Comparison of ENCODE assay signal across 23 cellular contexts in the genomic region with DNA sequence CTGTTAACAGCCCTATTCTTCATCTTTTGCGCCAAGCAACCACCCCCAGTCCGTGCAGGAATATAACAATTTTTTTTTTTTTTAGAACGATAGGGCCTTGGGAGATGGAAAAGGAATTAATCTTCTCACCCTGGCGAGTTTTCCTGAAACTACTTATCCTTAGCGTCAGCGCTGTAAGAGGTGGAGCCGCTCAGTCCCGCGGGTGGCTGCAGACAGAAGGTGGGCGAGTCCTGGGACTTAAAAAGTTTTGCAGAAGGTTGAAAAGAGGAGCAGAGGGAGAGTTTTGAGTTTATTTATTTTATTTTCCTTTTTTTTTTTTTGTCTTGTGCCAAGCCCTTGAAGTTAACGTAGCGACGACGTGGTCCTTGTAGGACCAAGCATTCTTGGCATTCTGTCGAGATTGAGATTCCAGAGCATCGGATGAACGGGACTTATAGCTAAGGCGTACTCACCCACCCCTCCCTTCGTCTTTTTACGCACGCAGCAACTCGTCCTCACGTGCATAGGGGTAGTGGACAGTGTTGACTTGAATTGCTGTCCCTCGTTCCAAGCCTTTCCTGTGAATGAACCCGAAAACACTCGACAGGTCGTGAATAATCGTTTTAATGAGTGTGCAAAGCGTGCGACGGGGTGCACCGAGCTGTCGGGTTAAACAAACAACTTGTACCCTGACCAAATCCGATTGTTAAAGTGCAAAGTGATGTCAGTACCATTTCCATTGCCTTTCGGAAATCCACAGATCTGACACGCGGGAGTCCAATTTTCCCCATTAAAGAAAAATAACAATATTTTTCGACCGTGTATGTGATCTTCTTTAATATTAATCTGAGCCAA. TPM values are rescaled to one million over a fixed set of nuclear protein-coding genes. Genes with fewer than 3 reads are reported as not detected.
A peak's percentile ranks its signal among the peaks of the same experiment; 100 is the strongest.
DNase-seq lines count a peak whose midpoint lies in the region; ATAC-seq, FAIRE-seq and TF ChIP-seq lines count a peak whose summit lies in the region.
"Had no signal": no experiment of that assay in that cellular context is flagged by ENCODE, and none has a peak within 500 bp of the region (broad histone marks: within the 10 kb centered on the region; RNA-seq: fewer than 3 reads in every experiment).

No MANE protein-coding gene starts in this region.

- no peak overlapping the region for H2BK5ac ChIP-seq in trophoblast cell (ENCODE audit: low read depth, low read length, poor library complexity)

- H4K20me1 ChIP-seq in neural progenitor cell (ENCODE audit: low read depth): peaks cover 24% of the 10 kb centered on the region

- H3K4me3 Mint-ChIP-seq in neural progenitor cell: peak overlapping the region; percentile 61
- no peak overlapping the region for H3K4me3 Mint-ChIP-seq in CD8-positive, alpha-beta memory T cell
- H3K4me3 Mint-ChIP-seq: activated CD8-positive, alpha-beta T cell treated with anti-CD3 and anti-CD28 coated beads for 36 hours; CD4-positive, alpha-beta memory T cell; central memory CD8-positive, alpha-beta T cell; stimulated activated effector memory CD8-positive, alpha-beta T cell treated with anti-CD3 and anti-CD28 coated beads, Interleukin-12 subunit alpha, Interleukin-12 subunit beta, amount 100 ng/mL, for 72 hours; T-helper 2 cell treated with Interferon-gamma antibody and Interleukin-4, amounts not matched to agents 5 μg/mL and 100 μg/mL, for 36 hours had no signal

- no peak for TF ChIP-seq POLR2A in GM12891 (IDR thresholded peaks at IDR 0.05; ENCODE audit: low read depth, low read length)

- no peak overlapping the region for H2BK12ac ChIP-seq in trophoblast cell (ENCODE audit: low read length)

- H3K18ac ChIP-seq in trophoblast cell (ENCODE audit: low read length): no peak overlapping the region

- no peak overlapping the region for H2AK5ac ChIP-seq in trophoblast cell (ENCODE audit: low read length)

- no peak overlapping the region for H3K27ac ChIP-seq in HUES6 (ENCODE audit: low read depth, low read length)
- peak overlapping the region; percentile 88 for H3K27ac ChIP-seq in cingulate gyrus (ENCODE audit: low read depth, low read length)
- H3K27ac ChIP-seq in neural progenitor cell: no peak overlapping the region
- H3K27ac ChIP-seq in CD8-positive, alpha-beta memory T cell (ENCODE audit: low read depth, low read length): no peak overlapping the region
- H3K27ac ChIP-seq in trophoblast cell (ENCODE audit: low read depth, low read length): no peak overlapping the region
- H3K27ac ChIP-seq: gastroesophageal sphincter, parathyroid adenoma, SK-N-MC, thoracic aorta had no signal

- H2AFZ ChIP-seq in neural progenitor cell (replicated peaks) (no peak overlapping the region), trophoblast cell (ENCODE audit: insufficient read depth, low read length, poor library complexity) (no peak overlapping the region)
- H2AFZ ChIP-seq: parathyroid adenoma had no signal

- no peak for TF ChIP-seq CTCF in neural progenitor cell (IDR thresholded peaks at IDR 0.05)

- no peak overlapping the region for H3K4ac ChIP-seq in trophoblast cell (ENCODE audit: low read depth, low read length)

- peak overlapping the region; percentile 24 for H3K4me2 ChIP-seq in neural progenitor cell
- no peak overlapping the region for H3K4me2 ChIP-seq in trophoblast cell (ENCODE audit: low read length)

- CTCF ChIA-PET in CD8-positive, alpha-beta memory T cell (lab: Charles Lee): no interaction called here

- WGBS in trophoblast cell (ENCODE audit: extremely low coverage, insufficient coverage, insufficient read length): no CpG with 5 or more reads among the region's 39 CpGs

- no peaks in the 10 kb centered on the region for H3K36me3 ChIP-seq in HUES6 (ENCODE audit: control insufficient read depth, insufficient read depth, low read length)
- no peaks in the 10 kb centered on the region for H3K36me3 ChIP-seq in neural progenitor cell
- H3K36me3 ChIP-seq in CD8-positive, alpha-beta memory T cell (ENCODE audit: insufficient read depth, low read length): no peaks in the 10 kb centered on the region
- no peaks in the 10 kb centered on the region for H3K36me3 ChIP-seq in trophoblast cell (ENCODE audit: control insufficient read depth in 1 of 2, insufficient read depth in 2 of 2, low read length in 2 of 2)
- H3K36me3 ChIP-seq: gastroesophageal sphincter, thoracic aorta had no signal

- H3K4me1 ChIP-seq in HUES6 (ENCODE audit: control insufficient read depth, insufficient read depth, low read length) (peaks cover 9% of the 10 kb centered on the region; the same call in 1 of the 2 replicates), neural progenitor cell (peaks cover 14% of the 10 kb centered on the region), trophoblast cell (ENCODE audit: control insufficient read depth in 1 of 2, insufficient read depth in 2 of 2, low read length in 2 of 2) (no peaks in the 10 kb centered on the region)
- H3K4me1 ChIP-seq in CD8-positive, alpha-beta memory T cell (ENCODE audit: insufficient read depth, low read length): no peaks in the 10 kb centered on the region
- H3K4me1 ChIP-seq: parathyroid adenoma had no signal

- H3K4me3 ChIP-seq in HUES6 (ENCODE audit: low read depth, low read length): peak overlapping the region; percentile 16; the same call in 1 of the 2 replicates
- peak overlapping the region; percentile 14 for H3K4me3 ChIP-seq in neural progenitor cell
- no peak overlapping the region for H3K4me3 ChIP-seq in CD8-positive, alpha-beta memory T cell (ENCODE audit: low read length)
- no peak overlapping the region for H3K4me3 ChIP-seq in trophoblast cell (ENCODE audit: low read depth, low read length)
- H3K4me3 ChIP-seq: gastroesophageal sphincter, SK-N-MC, thoracic aorta had no signal

- no peak overlapping the region for H3K14ac ChIP-seq in trophoblast cell (ENCODE audit: low read length)

- POLR2A ChIA-PET in CD8-positive, alpha-beta memory T cell (lab: Charles Lee): no interaction called here

- peaks cover 100% of the 10 kb centered on the region for H3K27me3 ChIP-seq in HUES6 (ENCODE audit: control insufficient read depth, insufficient read depth, low read length)
- peaks cover 100% of the 10 kb centered on the region for H3K27me3 ChIP-seq in neural progenitor cell
- peaks cover 5% of the 10 kb centered on the region for H3K27me3 ChIP-seq in CD8-positive, alpha-beta memory T cell (ENCODE audit: insufficient read depth, low read length, poor library complexity, severe bottlenecking)
- peaks cover 36% of the 10 kb centered on the region for H3K27me3 ChIP-seq in trophoblast cell (ENCODE audit: insufficient read depth, low read length)

- no peak overlapping the region for H4K8ac ChIP-seq in trophoblast cell (ENCODE audit: low read depth, low read length)

- no peaks in the 10 kb centered on the region for H3K9me3 ChIP-seq in HUES6 (ENCODE audit: control insufficient read depth, insufficient read depth, low read depth, low read length)
- no peaks in the 10 kb centered on the region for H3K9me3 ChIP-seq in neural progenitor cell (ENCODE audit: low read depth)
- H3K9me3 ChIP-seq in CD8-positive, alpha-beta memory T cell (ENCODE audit: low read length): no peaks in the 10 kb centered on the region
- H3K9me3 ChIP-seq in trophoblast cell (ENCODE audit: insufficient read depth, low read depth, low read length): no peaks in the 10 kb centered on the region
- H3K9me3 ChIP-seq: gastroesophageal sphincter, thoracic aorta had no signal

- H3F3A ChIP-seq in neural progenitor cell (ENCODE audit: low read depth): peaks cover 25% of the 10 kb centered on the region

- H3K79me2 ChIP-seq in neural progenitor cell (ENCODE audit: low read depth) (no peaks in the 10 kb centered on the region), trophoblast cell (ENCODE audit: control insufficient read depth, insufficient read depth, low read length, poor library complexity) (no peaks in the 10 kb centered on the region)
- H3K79me2 ChIP-seq: parathyroid adenoma had no signal

- no peaks in the 10 kb centered on the region for H3K79me1 ChIP-seq in trophoblast cell (ENCODE audit: low read length)

- no peak overlapping the region for H4K91ac ChIP-seq in trophoblast cell (ENCODE audit: low read depth, low read length)

- peaks cover 80% of the 10 kb centered on the region for H3K27me3 Mint-ChIP-seq in neural progenitor cell (ENCODE audit: insufficient read depth, low read depth)
- H3K27me3 Mint-ChIP-seq in CD8-positive, alpha-beta memory T cell: peaks cover 12 to 32% of the 10 kb centered on the region in 2 donors

- H3K9me3 Mint-ChIP-seq in neural progenitor cell: no peaks in the 10 kb centered on the region
- H3K9me3 Mint-ChIP-seq in CD8-positive, alpha-beta memory T cell: peaks cover 17 to 56% (median 37%) of the 10 kb centered on the region in 5 donors
- H3K9me3 Mint-ChIP-seq: T-helper 2 cell treated with Interferon-gamma antibody and Interleukin-4, amounts not matched to agents 5 μg/mL and 100 μg/mL, for 36 hours had no signal

- no peak overlapping the region for H3K23ac ChIP-seq in trophoblast cell (ENCODE audit: low read length)

- H4K12ac ChIP-seq in trophoblast cell (ENCODE audit: low read depth, low read length): no peak overlapping the region

- peak; percentile 28 for FAIRE-seq in GM12891 (lab: Jason Lieb, UNC)

- H3K36me3 Mint-ChIP-seq in neural progenitor cell: no peaks in the 10 kb centered on the region
- H3K36me3 Mint-ChIP-seq in CD8-positive, alpha-beta memory T cell: no peaks in the 10 kb centered on the region

- H2BK120ac ChIP-seq in trophoblast cell (ENCODE audit: insufficient read depth, low read length, poor library complexity): no peak overlapping the region

- H3K4me1 Mint-ChIP-seq in neural progenitor cell: peaks cover 46% of the 10 kb centered on the region
- H3K4me1 Mint-ChIP-seq in CD8-positive, alpha-beta memory T cell: no peaks in the 10 kb centered on the region
- H3K4me1 Mint-ChIP-seq: CD4-positive, alpha-beta memory T cell; central memory CD8-positive, alpha-beta T cell; stimulated activated effector memory CD8-positive, alpha-beta T cell treated with anti-CD3 and anti-CD28 coated beads, Interleukin-12 subunit alpha, Interleukin-12 subunit beta, amount 100 ng/mL, for 72 hours had no signal

- H3K9ac ChIP-seq in HUES6 (ENCODE audit: low read length) (no peak overlapping the region), neural progenitor cell (no peak overlapping the region), trophoblast cell (ENCODE audit: low read length) (no peak overlapping the region)
- H3K9ac ChIP-seq: parathyroid adenoma had no signal

- H3K27ac Mint-ChIP-seq in neural progenitor cell: no peak overlapping the region
- H3K27ac Mint-ChIP-seq in CD8-positive, alpha-beta memory T cell: no peak overlapping the region
- H3K27ac Mint-ChIP-seq: activated CD8-positive, alpha-beta T cell treated with anti-CD3 and anti-CD28 coated beads for 36 hours; CD4-positive, alpha-beta memory T cell; stimulated activated effector memory CD8-positive, alpha-beta T cell treated with anti-CD3 and anti-CD28 coated beads, Interleukin-12 subunit alpha, Interleukin-12 subunit beta, amount 100 ng/mL, for 72 hours; T-helper 2 cell treated with Interferon-gamma antibody and Interleukin-4, amounts not matched to agents 5 μg/mL and 100 μg/mL, for 36 hours had no signal

- DNase-seq in GM12891 (ENCODE audit: insufficient read length, low spot score) (no peak), neural progenitor cell (ENCODE audit: low spot score) (peak; percentile 79), trophoblast cell (no peak)
- no peak for DNase-seq in CD8-positive, alpha-beta memory T cell
- DNase-seq: activated CD8-positive, alpha-beta T cell treated with anti-CD3 and anti-CD28 coated beads for 36 hours; activated gamma-delta T cell treated with Interleukin-2 at 50 U/mL for 16 hours; CD4-positive, alpha-beta memory T cell; DMS79 treated with DMSO at 0.1 percent for 48 hours; mesenchymal stem cell; naive B cell; NCI-H226 had no signal

- ATAC-seq in GM18870 (IDR thresholded peaks at IDR 0.05; ENCODE audit: unreplicated experiment): no peak
- ATAC-seq: activated CD8-positive, alpha-beta T cell treated with anti-CD3 and anti-CD28 coated beads for 36 hours; esophagus mucosa; gastroesophageal sphincter; HCT116; stimulated activated effector memory CD8-positive, alpha-beta T cell treated with anti-CD3 and anti-CD28 coated beads, Interleukin-12 subunit alpha, Interleukin-12 subunit beta, amount 100 ng/mL, for 72 hours had no signal

RNA-seq across cellular contexts. Expression of a gene that starts 11.4 kb away (rescaled TPM):
- 4.3 TPM for polyA plus RNA-seq in GM12891 (2012; ENCODE audit: low read depth, missing spikeins)
- 0.69 and 1.5 TPM in 2 replicates for total RNA-seq in neural progenitor cell (ENCODE audit: low replicate concordance)
- total RNA-seq in CD8-positive, alpha-beta memory T cell: not detected
- not detected for polyA plus RNA-seq in CD8-positive, alpha-beta memory T cell
- 0.01 TPM in 2 replicates for polyA plus RNA-seq in trophoblast cell (2013)
- total RNA-seq: activated CD8-positive, alpha-beta T cell treated with anti-CD3 and anti-CD28 coated beads for 36 hours; CD4-positive, alpha-beta memory T cell; esophagus mucosa had no signal
- polyA plus RNA-seq: CD4-positive, alpha-beta memory T cell had no signal

Comparison
In these comparisons a context has a peak if more than half of its experiments do, and no peak if none do; other contexts are left out.
1. H3K4me3 ChIP-seq: peak in HUES6 (single experiment) and neural progenitor cell (single experiment); none in CD8-positive, alpha-beta memory T cell (single experiment) and trophoblast cell (single experiment).